7 cellular contexts compared by ENCODE assay signal in the genomic region with DNA sequence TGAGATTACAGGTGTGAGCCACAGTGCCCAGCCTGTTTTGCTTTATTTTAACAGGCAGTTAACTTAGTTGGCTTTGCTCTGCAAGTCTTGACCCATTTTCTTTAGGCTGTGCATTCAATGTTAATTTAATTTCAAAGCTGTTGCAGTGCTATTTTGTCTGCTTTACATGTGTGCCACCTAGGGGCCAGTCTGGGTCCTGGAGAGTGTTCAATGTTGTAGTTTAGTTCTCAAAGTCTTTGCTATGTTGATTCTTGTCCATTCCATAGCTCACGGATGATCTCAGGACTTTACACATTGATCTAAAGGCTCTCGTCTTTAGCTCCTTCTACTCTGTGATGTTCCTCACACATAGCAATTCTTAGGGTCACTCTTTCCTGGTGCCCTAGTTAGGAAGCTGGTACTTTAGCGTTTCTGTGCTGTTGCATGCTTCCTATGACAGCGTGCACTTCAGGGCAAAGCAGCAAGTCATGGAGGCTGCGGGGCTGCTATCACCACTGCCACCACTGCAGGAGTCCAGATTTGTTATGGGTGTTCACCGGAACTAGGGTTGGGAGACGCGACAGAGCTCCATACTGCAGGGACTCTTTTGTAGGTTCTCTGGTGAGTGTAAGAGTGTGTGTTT. TPM values are rescaled to one million over a fixed set of nuclear protein-coding genes. Genes with fewer than 3 reads are reported as not detected.
DNase-seq lines count a peak whose midpoint lies in the region; ATAC-seq, FAIRE-seq and TF ChIP-seq lines count a peak whose summit lies in the region.

No MANE protein-coding gene starts in this region.

- peaks cover 14% of the 10 kb centered on the region for H3K27me3 ChIP-seq in DOHH2 (ENCODE audit: control insufficient read depth, low read length)

- H3K4me1 ChIP-seq in DOHH2 (ENCODE audit: control insufficient read depth, low read length) (no peaks in the 10 kb centered on the region), kidney (ENCODE audit: control insufficient read depth in 1 of 2, insufficient read depth in 1 of 2, low read depth in 1 of 2, low read length in 2 of 2) (peaks cover 0 to 2% of the 10 kb centered on the region in 2 donors)

- no peaks in the 10 kb centered on the region for H3F3A ChIP-seq in DOHH2 (ENCODE audit: control insufficient read depth, insufficient read depth)

- no peaks in the 10 kb centered on the region for H3K9me2 ChIP-seq in DOHH2 (replicated peaks; ENCODE audit: control insufficient read depth, low read length)

- no peak overlapping the region for H3K4me2 ChIP-seq in DOHH2 (ENCODE audit: low read length)

- H3K36me3 ChIP-seq in DOHH2 (ENCODE audit: control insufficient read depth, low read length) (no peaks in the 10 kb centered on the region), kidney (ENCODE audit: control insufficient read depth in 1 of 2, insufficient read depth in 2 of 2, low read length in 2 of 2) (no peaks in the 10 kb centered on the region)

- H3K9me3 ChIP-seq in DOHH2 (ENCODE audit: control insufficient read depth, insufficient read depth, low read length) (no peaks in the 10 kb centered on the region), kidney (ENCODE audit: control insufficient read depth in 1 of 2, low read length in 2 of 2) (no peaks in the 10 kb centered on the region)

- DNase-seq in MV-4-11 (lab: John Stamatoyannopoulos, UW), result peak; percentile 30
- peak; percentile 5 for DNase-seq in activated effector memory CD4-positive, alpha-beta T cell treated with Interleukin-2 at 50 U/mL for 16 hours
- DNase-seq in kidney, result no peak
- no peak for DNase-seq in NCI-H345 treated with DMSO at 0.1 percent for 48 hours (lab: John Stamatoyannopoulos, UW; ENCODE audit: unreplicated experiment)
- DNase-seq in DMS153 treated with DMSO at 0.1 percent for 48 hours (lab: John Stamatoyannopoulos, UW; ENCODE audit: unreplicated experiment), result no peak

- H4K20me1 ChIP-seq in DOHH2 (ENCODE audit: control insufficient read depth, insufficient read depth, low read depth, low read length), result no peaks in the 10 kb centered on the region

- intact Hi-C loops in kidney (cut with DNase I), result no loop called here

- TF ChIP-seq CTCF in DOHH2 (IDR thresholded peaks at IDR 0.05; ENCODE audit: low read depth, low read length, poor library complexity, severe bottlenecking) (peak; percentile 69), kidney (IDR thresholded peaks at IDR 0.05; ENCODE audit: borderline replicate concordance, extremely low read depth, insufficient read depth) (peak; percentile 70)

- ATAC-seq in GM19395 (IDR thresholded peaks at IDR 0.05; ENCODE audit: unreplicated experiment), result peak; percentile 62

- H3K79me2 ChIP-seq in DOHH2 (ENCODE audit: control insufficient read depth, low read length), result no peaks in the 10 kb centered on the region

- H3K27ac ChIP-seq in DOHH2 (ENCODE audit: low read depth, low read length), result no peak overlapping the region
- no peak overlapping the region for H3K27ac ChIP-seq in kidney (ENCODE audit: low read depth in 2 of 2, low read length in 2 of 2)

- no peak overlapping the region for H3K9ac ChIP-seq in kidney (ENCODE audit: low read length in 2 of 2)

- peak; percentile 8 for FAIRE-seq in kidney (lab: Jason Lieb, UNC)

- H3K4me3 ChIP-seq in DOHH2 (ENCODE audit: low read length) (no peak overlapping the region), kidney (ENCODE audit: low read length in 2 of 2) (no peak overlapping the region)

RNA-seq across cellular contexts. Expression of gene ABCA13, which starts 16.4 kb away (rescaled TPM):
- total RNA-seq in kidney, result 6.0 TPM
- polyA plus RNA-seq in kidney (ENCODE audit: insufficient read depth, low read depth, low replicate concordance), result 0.62 TPM

Comparison
In these comparisons a context has a peak if more than half of its experiments do, and no peak if none do; other contexts are left out.
1. DNase-seq: peak in MV-4-11 (single experiment) and activated effector memory CD4-positive, alpha-beta T cell treated with Interleukin-2 at 50 U/mL for 16 hours (single experiment); none in kidney (single experiment), NCI-H345 treated with DMSO at 0.1 percent for 48 hours (single experiment) and DMS153 treated with DMSO at 0.1 percent for 48 hours (single experiment).